In the genomic region with DNA sequence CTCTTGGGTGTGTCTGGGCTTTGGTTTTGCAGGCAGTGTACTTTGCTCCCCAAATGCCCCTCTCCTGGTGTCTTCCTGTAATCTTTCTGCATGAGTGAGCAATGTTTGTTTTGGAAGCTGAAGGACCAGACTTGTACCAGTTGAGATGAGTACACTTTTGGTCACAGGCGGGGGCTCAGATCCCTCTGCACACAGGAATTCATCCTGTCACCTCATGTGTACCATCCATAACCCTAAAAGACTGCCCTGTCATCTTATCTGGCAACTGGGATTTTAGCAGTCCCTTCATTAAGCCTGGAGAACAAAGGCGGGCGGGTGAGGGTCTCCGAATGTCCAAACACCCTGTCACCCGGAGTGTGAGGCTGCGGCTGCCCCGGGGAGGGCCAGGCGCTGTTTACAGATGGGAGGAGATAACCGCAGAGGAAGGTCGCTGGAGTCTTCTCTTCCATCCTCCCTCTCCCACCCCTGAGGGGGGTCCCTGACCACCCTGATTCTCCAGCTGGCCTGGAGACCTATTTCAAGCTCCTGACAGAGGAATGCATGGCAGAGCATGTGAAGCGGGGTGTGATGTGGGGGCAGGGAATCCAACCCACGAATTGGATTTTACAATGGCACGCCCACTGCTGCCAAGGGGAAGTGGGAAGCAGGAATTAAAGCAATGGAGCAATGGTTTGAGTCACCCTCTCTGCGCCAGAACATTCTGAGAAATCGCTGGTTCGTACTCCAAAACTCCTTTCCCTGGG, we compare ENCODE assay signal across 1 cellular context.
TF ChIP-seq lines count a peak whose summit lies in the region.

No MANE protein-coding gene starts in this region.

TF ChIP-seq in HepG2, 621 proteins besides CTCF, POLR2A, EP300 and RAD21 (continued from another document and continues in another):
- TF ChIP-seq, protein P1, sequence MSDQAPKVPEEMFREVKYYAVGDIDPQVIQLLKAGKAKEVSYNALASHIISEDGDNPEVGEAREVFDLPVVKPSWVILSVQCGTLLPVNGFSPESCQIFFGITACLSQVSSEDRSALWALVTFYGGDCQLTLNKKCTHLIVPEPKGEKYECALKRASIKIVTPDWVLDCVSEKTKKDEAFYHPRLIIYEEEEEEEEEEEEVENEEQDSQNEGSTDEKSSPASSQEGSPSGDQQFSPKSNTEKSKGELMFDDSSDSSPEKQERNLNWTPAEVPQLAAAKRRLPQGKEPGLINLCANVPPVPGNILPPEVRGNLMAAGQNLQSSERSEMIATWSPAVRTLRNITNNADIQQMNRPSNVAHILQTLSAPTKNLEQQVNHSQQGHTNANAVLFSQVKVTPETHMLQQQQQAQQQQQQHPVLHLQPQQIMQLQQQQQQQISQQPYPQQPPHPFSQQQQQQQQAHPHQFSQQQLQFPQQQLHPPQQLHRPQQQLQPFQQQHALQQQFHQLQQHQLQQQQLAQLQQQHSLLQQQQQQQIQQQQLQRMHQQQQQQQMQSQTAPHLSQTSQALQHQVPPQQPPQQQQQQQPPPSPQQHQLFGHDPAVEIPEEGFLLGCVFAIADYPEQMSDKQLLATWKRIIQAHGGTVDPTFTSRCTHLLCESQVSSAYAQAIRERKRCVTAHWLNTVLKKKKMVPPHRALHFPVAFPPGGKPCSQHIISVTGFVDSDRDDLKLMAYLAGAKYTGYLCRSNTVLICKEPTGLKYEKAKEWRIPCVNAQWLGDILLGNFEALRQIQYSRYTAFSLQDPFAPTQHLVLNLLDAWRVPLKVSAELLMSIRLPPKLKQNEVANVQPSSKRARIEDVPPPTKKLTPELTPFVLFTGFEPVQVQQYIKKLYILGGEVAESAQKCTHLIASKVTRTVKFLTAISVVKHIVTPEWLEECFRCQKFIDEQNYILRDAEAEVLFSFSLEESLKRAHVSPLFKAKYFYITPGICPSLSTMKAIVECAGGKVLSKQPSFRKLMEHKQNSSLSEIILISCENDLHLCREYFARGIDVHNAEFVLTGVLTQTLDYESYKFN (CRISPR knock-in tag; conservative IDR thresholded peaks at IDR 0.05), result peak; percentile 64
- TF ChIP-seq GFI1 (CRISPR knock-in tag; IDR thresholded peaks at IDR 0.05; ENCODE audit: borderline replicate concordance) (peak; percentile 88), IRF2 (CRISPR knock-in tag; IDR thresholded peaks at IDR 0.05) (no peak), ETV5 (CRISPR knock-in tag; IDR thresholded peaks at IDR 0.05; ENCODE audit: borderline replicate concordance) (peak; percentile 14; the same call in 1 of the 2 replicates), SOX13 (IDR thresholded peaks at IDR 0.05) (no peak), SOX13 (CRISPR knock-in tag; conservative IDR thresholded peaks at IDR 0.05 in 1 of 2, IDR thresholded peaks at IDR 0.05 in 1 of 2) (0 out of 4 replicates have a peak, but pooled peaks of 1 of the 2 experiments have one; percentile 35), HNRNPLL (IDR thresholded peaks at IDR 0.05; ENCODE audit: low read depth, low read length, poor library complexity, severe bottlenecking) (no peak), RFXANK (CRISPR knock-in tag; IDR thresholded peaks at IDR 0.05) (no peak), FOXJ3 (CRISPR knock-in tag; IDR thresholded peaks at IDR 0.05; ENCODE audit: borderline replicate concordance) (peak; percentile 40; the same call in 1 of the 2 replicates), GMEB1 (CRISPR knock-in tag; IDR thresholded peaks at IDR 0.05; ENCODE audit: borderline replicate concordance) (no peak), ZNF335 (CRISPR knock-in tag; IDR thresholded peaks at IDR 0.05) (no peak), ZNF282 (IDR thresholded peaks at IDR 0.05; ENCODE audit: partially characterized antibody) (no peak), ZNF749 (CRISPR knock-in tag; IDR thresholded peaks at IDR 0.05; ENCODE audit: borderline replicate concordance) (0 out of 2 replicates have a peak, but pooled peaks have one; percentile 63), ZNF451 (CRISPR knock-in tag; IDR thresholded peaks at IDR 0.05) (no peak), ARNTL (CRISPR knock-in tag; IDR thresholded peaks at IDR 0.05) (no peak), ZNF235 (CRISPR knock-in tag; IDR thresholded peaks at IDR 0.05; ENCODE audit: borderline replicate concordance) (no peak), SUZ12 (IDR thresholded peaks at IDR 0.05; ENCODE audit: low read depth, low read length) (no peak), KDM5B (CRISPR knock-in tag; IDR thresholded peaks at IDR 0.05; ENCODE audit: borderline replicate concordance) (no peak), KAT8 (CRISPR knock-in tag; IDR thresholded peaks at IDR 0.05) (no peak), ZSCAN30 (CRISPR knock-in tag; IDR thresholded peaks at IDR 0.05) (no peak), FIP1L1 (IDR thresholded peaks at IDR 0.05; ENCODE audit: borderline replicate concordance, insufficient read depth, low read depth, low read length) (no peak), CHCHD3 (CRISPR knock-in tag; IDR thresholded peaks at IDR 0.05) (no peak), ZNF766 (CRISPR knock-in tag; IDR thresholded peaks at IDR 0.05; ENCODE audit: borderline replicate concordance) (no peak), ZNF343 (CRISPR knock-in tag; IDR thresholded peaks at IDR 0.05) (no peak), ZNF557 (CRISPR knock-in tag; IDR thresholded peaks at IDR 0.05) (no peak), ZSCAN21 (CRISPR knock-in tag; IDR thresholded peaks at IDR 0.05; ENCODE audit: borderline replicate concordance) (no peak), ZBTB21 (CRISPR knock-in tag; IDR thresholded peaks at IDR 0.05) (no peak), ELF1 (CRISPR knock-in tag; IDR thresholded peaks at IDR 0.05) (no peak), ZHX1 (CRISPR knock-in tag; IDR thresholded peaks at IDR 0.05; ENCODE audit: low read depth) (no peak), HOXA9 (CRISPR knock-in tag; IDR thresholded peaks at IDR 0.05; ENCODE audit: borderline replicate concordance) (no peak), ZBTB42 (CRISPR knock-in tag; IDR thresholded peaks at IDR 0.05) (no peak), PLRG1 (conservative IDR thresholded peaks at IDR 0.05) (no peak), KDM4B (CRISPR knock-in tag; IDR thresholded peaks at IDR 0.05) (no peak), NR2F2 (IDR thresholded peaks at IDR 0.05; ENCODE audit: borderline replicate concordance, low read depth) (peak; percentile 44; the same call in 1 of the 2 replicates), NR2F1 (CRISPR knock-in tag; IDR thresholded peaks at IDR 0.05) (no peak), NAIF1 (CRISPR knock-in tag; IDR thresholded peaks at IDR 0.05; ENCODE audit: borderline replicate concordance) (no peak), ZMAT5 (CRISPR knock-in tag; IDR thresholded peaks at IDR 0.05; ENCODE audit: borderline replicate concordance, low read depth) (no peak), SP4 (CRISPR knock-in tag; IDR thresholded peaks at IDR 0.05) (no peak), ZKSCAN8 (CRISPR knock-in tag; IDR thresholded peaks at IDR 0.05; ENCODE audit: borderline replicate concordance) (no peak), ASH2L (IDR thresholded peaks at IDR 0.05; ENCODE audit: insufficient read length, low read depth, low read length) (no peak), NFATC3 (CRISPR knock-in tag; IDR thresholded peaks at IDR 0.05) (0 out of 2 replicates have a peak, but pooled peaks have one; percentile 45), DMAP1 (CRISPR knock-in tag; IDR thresholded peaks at IDR 0.05) (no peak), ZNF17 (CRISPR knock-in tag; IDR thresholded peaks at IDR 0.05) (no peak), PHF5A (CRISPR knock-in tag; IDR thresholded peaks at IDR 0.05; ENCODE audit: low read depth, unreplicated experiment) (no peak), RFXAP (CRISPR knock-in tag; IDR thresholded peaks at IDR 0.05; ENCODE audit: borderline replicate concordance) (no peak), RXRA (CRISPR knock-in tag; IDR thresholded peaks at IDR 0.05) (peak; percentile 61; the same call in 1 of the 2 replicates)
- TF ChIP-seq, protein P2, sequence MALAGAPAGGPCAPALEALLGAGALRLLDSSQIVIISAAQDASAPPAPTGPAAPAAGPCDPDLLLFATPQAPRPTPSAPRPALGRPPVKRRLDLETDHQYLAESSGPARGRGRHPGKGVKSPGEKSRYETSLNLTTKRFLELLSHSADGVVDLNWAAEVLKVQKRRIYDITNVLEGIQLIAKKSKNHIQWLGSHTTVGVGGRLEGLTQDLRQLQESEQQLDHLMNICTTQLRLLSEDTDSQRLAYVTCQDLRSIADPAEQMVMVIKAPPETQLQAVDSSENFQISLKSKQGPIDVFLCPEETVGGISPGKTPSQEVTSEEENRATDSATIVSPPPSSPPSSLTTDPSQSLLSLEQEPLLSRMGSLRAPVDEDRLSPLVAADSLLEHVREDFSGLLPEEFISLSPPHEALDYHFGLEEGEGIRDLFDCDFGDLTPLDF (CRISPR knock-in tag; IDR thresholded peaks at IDR 0.05), result no peak
- TF ChIP-seq, protein P3, sequence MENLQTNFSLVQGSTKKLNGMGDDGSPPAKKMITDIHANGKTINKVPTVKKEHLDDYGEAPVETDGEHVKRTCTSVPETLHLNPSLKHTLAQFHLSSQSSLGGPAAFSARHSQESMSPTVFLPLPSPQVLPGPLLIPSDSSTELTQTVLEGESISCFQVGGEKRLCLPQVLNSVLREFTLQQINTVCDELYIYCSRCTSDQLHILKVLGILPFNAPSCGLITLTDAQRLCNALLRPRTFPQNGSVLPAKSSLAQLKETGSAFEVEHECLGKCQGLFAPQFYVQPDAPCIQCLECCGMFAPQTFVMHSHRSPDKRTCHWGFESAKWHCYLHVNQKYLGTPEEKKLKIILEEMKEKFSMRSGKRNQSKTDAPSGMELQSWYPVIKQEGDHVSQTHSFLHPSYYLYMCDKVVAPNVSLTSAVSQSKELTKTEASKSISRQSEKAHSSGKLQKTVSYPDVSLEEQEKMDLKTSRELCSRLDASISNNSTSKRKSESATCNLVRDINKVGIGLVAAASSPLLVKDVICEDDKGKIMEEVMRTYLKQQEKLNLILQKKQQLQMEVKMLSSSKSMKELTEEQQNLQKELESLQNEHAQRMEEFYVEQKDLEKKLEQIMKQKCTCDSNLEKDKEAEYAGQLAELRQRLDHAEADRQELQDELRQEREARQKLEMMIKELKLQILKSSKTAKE (CRISPR knock-in tag; IDR thresholded peaks at IDR 0.05; ENCODE audit: borderline replicate concordance), result no peak
- TF ChIP-seq, protein P4, sequence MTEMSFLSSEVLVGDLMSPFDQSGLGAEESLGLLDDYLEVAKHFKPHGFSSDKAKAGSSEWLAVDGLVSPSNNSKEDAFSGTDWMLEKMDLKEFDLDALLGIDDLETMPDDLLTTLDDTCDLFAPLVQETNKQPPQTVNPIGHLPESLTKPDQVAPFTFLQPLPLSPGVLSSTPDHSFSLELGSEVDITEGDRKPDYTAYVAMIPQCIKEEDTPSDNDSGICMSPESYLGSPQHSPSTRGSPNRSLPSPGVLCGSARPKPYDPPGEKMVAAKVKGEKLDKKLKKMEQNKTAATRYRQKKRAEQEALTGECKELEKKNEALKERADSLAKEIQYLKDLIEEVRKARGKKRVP (CRISPR knock-in tag; IDR thresholded peaks at IDR 0.05), result 0 out of 4 replicates have a peak, but pooled peaks of 1 of the 2 experiments have one; percentile 31
- TF ChIP-seq, protein P5, sequence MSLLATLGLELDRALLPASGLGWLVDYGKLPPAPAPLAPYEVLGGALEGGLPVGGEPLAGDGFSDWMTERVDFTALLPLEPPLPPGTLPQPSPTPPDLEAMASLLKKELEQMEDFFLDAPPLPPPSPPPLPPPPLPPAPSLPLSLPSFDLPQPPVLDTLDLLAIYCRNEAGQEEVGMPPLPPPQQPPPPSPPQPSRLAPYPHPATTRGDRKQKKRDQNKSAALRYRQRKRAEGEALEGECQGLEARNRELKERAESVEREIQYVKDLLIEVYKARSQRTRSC (CRISPR knock-in tag; IDR thresholded peaks at IDR 0.05; ENCODE audit: low read depth), result no peak
- TF ChIP-seq, protein P6, sequence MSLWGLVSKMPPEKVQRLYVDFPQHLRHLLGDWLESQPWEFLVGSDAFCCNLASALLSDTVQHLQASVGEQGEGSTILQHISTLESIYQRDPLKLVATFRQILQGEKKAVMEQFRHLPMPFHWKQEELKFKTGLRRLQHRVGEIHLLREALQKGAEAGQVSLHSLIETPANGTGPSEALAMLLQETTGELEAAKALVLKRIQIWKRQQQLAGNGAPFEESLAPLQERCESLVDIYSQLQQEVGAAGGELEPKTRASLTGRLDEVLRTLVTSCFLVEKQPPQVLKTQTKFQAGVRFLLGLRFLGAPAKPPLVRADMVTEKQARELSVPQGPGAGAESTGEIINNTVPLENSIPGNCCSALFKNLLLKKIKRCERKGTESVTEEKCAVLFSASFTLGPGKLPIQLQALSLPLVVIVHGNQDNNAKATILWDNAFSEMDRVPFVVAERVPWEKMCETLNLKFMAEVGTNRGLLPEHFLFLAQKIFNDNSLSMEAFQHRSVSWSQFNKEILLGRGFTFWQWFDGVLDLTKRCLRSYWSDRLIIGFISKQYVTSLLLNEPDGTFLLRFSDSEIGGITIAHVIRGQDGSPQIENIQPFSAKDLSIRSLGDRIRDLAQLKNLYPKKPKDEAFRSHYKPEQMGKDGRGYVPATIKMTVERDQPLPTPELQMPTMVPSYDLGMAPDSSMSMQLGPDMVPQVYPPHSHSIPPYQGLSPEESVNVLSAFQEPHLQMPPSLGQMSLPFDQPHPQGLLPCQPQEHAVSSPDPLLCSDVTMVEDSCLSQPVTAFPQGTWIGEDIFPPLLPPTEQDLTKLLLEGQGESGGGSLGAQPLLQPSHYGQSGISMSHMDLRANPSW (CRISPR knock-in tag; IDR thresholded peaks at IDR 0.05; ENCODE audit: borderline replicate concordance), result no peak
